In the genomic region with DNA sequence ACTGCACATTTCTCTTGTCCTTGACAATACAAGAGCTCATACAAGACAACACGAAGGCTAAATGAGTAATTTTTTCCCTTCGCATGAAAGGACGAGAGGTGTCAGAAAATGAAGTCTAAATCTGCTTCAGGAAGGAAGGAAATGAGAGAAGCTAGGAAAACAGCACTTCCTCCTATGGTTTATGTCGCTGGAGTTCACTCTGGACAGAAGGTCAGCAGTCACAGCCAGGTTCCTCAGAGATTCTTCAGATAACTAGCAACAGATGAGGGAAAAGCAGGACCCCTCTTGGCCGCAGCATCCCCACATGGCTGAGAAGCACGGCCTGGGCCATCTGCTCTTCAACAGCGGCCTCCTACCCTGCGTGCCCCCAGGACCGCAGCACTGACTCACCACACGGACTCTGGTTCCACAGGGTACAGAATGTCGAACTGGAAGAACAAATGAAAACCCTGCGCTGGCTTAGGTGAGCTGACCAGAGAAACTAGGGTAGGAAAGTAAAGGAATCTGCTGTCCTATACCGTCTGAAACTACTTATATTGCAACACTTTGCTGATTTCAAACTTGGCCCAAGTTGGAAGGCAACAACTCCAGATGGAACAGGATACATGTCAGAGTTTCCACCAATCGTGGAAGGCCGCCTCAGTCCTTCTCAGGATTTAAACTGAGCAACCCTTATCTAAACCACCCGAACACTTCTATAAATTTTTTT, we compare ENCODE assay signal across 8 cellular contexts. TPM values are rescaled to one million over a fixed set of nuclear protein-coding genes. Genes with fewer than 3 reads are reported as not detected.
A peak's percentile ranks its signal among the peaks of the same experiment; 100 is the strongest.
DNase-seq lines count a peak whose midpoint lies in the region; ATAC-seq and TF ChIP-seq lines count a peak whose summit lies in the region.

No MANE protein-coding gene starts in this region.

- no peak for ATAC-seq in CD4-positive, CD25-positive, alpha-beta regulatory T cell (ENCODE audit: low read depth in 2 of 2)
- ATAC-seq in PC-3 (no peak; the same call in 1 of the 2 replicates), T-cell (replicated peaks in 1 of 4) (no peak), HG02798 (IDR thresholded peaks at IDR 0.05; ENCODE audit: poor library complexity, unreplicated experiment) (no peak)

- no peaks in the 10 kb centered on the region for H3K27me3 ChIP-seq in CD4-positive, CD25-positive, alpha-beta regulatory T cell (ENCODE audit: control insufficient read depth, insufficient read depth, low read length)
- H3K27me3 ChIP-seq in PC-3 (ENCODE audit: low read length) (no peaks in the 10 kb centered on the region), parathyroid adenoma (ENCODE audit: control insufficient read depth, insufficient read depth, low read length) (no peaks in the 10 kb centered on the region), ascending aorta (no peaks in the 10 kb centered on the region)

- no peak overlapping the region for H3K4me3 Mint-ChIP-seq in CD4-positive, CD25-positive, alpha-beta regulatory T cell
- H3K4me3 Mint-ChIP-seq in T-cell, result no peak overlapping the region

- H3K79me2 ChIP-seq in PC-3 (ENCODE audit: low read length) (peaks cover 73% of the 10 kb centered on the region), parathyroid adenoma (peaks cover 75% of the 10 kb centered on the region)

- no peaks in the 10 kb centered on the region for H3K9me2 ChIP-seq in PC-3 (replicated peaks; ENCODE audit: low read length)

- H3K27me3 Mint-ChIP-seq in CD4-positive, CD25-positive, alpha-beta regulatory T cell, result no peaks in the 10 kb centered on the region
- H3K27me3 Mint-ChIP-seq in T-cell, result no peaks in the 10 kb centered on the region

- TF ChIP-seq CTCF in PC-3 (conservative IDR thresholded peaks at IDR 0.05; ENCODE audit: low read depth, low read length) (no peak), parathyroid adenoma (IDR thresholded peaks at IDR 0.05) (no peak), ascending aorta (IDR thresholded peaks at IDR 0.05) (no peak)

- H3K4me3 ChIP-seq in CD4-positive, CD25-positive, alpha-beta regulatory T cell (ENCODE audit: low read depth, low read length), result no peak overlapping the region
- H3K4me3 ChIP-seq in PC-3 (ENCODE audit: low read length) (no peak overlapping the region), parathyroid adenoma (ENCODE audit: low read depth, low read length) (no peak overlapping the region), ascending aorta (no peak overlapping the region)

- H3K4me1 ChIP-seq in CD4-positive, CD25-positive, alpha-beta regulatory T cell (ENCODE audit: control insufficient read depth, insufficient read depth, low read length, poor library complexity, severe bottlenecking), result no peaks in the 10 kb centered on the region
- H3K4me1 ChIP-seq in PC-3 (ENCODE audit: insufficient read depth, low read length) (peaks cover 16% of the 10 kb centered on the region), parathyroid adenoma (peaks cover 32% of the 10 kb centered on the region), ascending aorta (no peaks in the 10 kb centered on the region)

- H3K27ac Mint-ChIP-seq in CD4-positive, CD25-positive, alpha-beta regulatory T cell, result peak overlapping the region in 2 of 3 donors; percentile 20
- no peak overlapping the region for H3K27ac Mint-ChIP-seq in T-cell

- no peaks in the 10 kb centered on the region for H3K9me3 ChIP-seq in CD4-positive, CD25-positive, alpha-beta regulatory T cell (ENCODE audit: control insufficient read depth in 2 of 2, low read length in 2 of 2)
- no peaks in the 10 kb centered on the region for H3K9me3 ChIP-seq in PC-3 (ENCODE audit: low read length)
- H3K9me3 ChIP-seq in parathyroid adenoma (ENCODE audit: control insufficient read depth, low read length), result no peaks in the 10 kb centered on the region
- no peaks in the 10 kb centered on the region for H3K9me3 ChIP-seq in ascending aorta

- intact Hi-C loops in PC-3 (cut with micrococcal nuclease), result no loop called here
- intact Hi-C loops in ascending aorta (cut with DNase I), result no loop called here

- no peaks in the 10 kb centered on the region for H3K36me3 ChIP-seq in CD4-positive, CD25-positive, alpha-beta regulatory T cell (ENCODE audit: control insufficient read depth, insufficient read depth, low read length)
- no peaks in the 10 kb centered on the region for H3K36me3 ChIP-seq in PC-3 (ENCODE audit: low read depth, low read length)
- no peaks in the 10 kb centered on the region for H3K36me3 ChIP-seq in parathyroid adenoma (ENCODE audit: control insufficient read depth, insufficient read depth, low read length)
- H3K36me3 ChIP-seq in ascending aorta, result no peaks in the 10 kb centered on the region

- no peaks in the 10 kb centered on the region for H3K36me3 Mint-ChIP-seq in CD4-positive, CD25-positive, alpha-beta regulatory T cell
- peaks cover 6% of the 10 kb centered on the region for H3K36me3 Mint-ChIP-seq in T-cell

- H3K9me3 Mint-ChIP-seq in CD4-positive, CD25-positive, alpha-beta regulatory T cell, result no peaks in the 10 kb centered on the region
- no peaks in the 10 kb centered on the region for H3K9me3 Mint-ChIP-seq in T-cell

- POLR2A ChIA-PET in PC-3 (lab: Charles Lee; ENCODE audit: unreplicated experiment) (interaction anchor here (0.6 kb wide), 1 partner anchor 232 kb away, joined by 5 read pairs; no protein-coding TSS in a partner anchor), T-cell (lab: Charles Lee) (no interaction called here)

- H3K4me1 Mint-ChIP-seq in CD4-positive, CD25-positive, alpha-beta regulatory T cell, result peaks cover 0 to 20% (median 9%) of the 10 kb centered on the region in 4 donors
- peaks cover 2 to 13% (median 7%) of the 10 kb centered on the region in 3 donors for H3K4me1 Mint-ChIP-seq in T-cell

- no peak overlapping the region for H3K9ac ChIP-seq in PC-3 (ENCODE audit: low read length)
- no peak overlapping the region for H3K9ac ChIP-seq in parathyroid adenoma

- CTCF ChIA-PET in PC-3 (lab: Charles Lee), result interaction anchor here (0.6 kb wide), 1 partner anchor 25 kb away, joined by 3 read pairs; no protein-coding TSS in a partner anchor
- CTCF ChIA-PET in T-cell (lab: Charles Lee), result interaction anchor here (0.6 to 1.1 kb wide), 3 partner anchors 12 to 62 kb away, joined by 3 read pairs; no protein-coding TSS in a partner anchor

- no peaks in the 10 kb centered on the region for H4K20me1 ChIP-seq in PC-3 (ENCODE audit: low read length)

- H3K4me2 ChIP-seq in PC-3 (ENCODE audit: low read length), result peak overlapping the region; percentile 72; the same call in 1 of the 2 replicates
- H3K4me2 ChIP-seq in parathyroid adenoma (ENCODE audit: low read length), result peak overlapping the region; percentile 54

- H3F3A ChIP-seq in PC-3 (ENCODE audit: low read length, unreplicated experiment), result no peaks in the 10 kb centered on the region

- no peak for DNase-seq in CD4-positive, CD25-positive, alpha-beta regulatory T cell
- DNase-seq in PC-3, result no peak
- peak; percentile 60 for DNase-seq in fibroblast of peridontal ligament (ENCODE audit: extremely low read depth)
- no peak for DNase-seq in midbrain (lab: John Stamatoyannopoulos, UW)
- no peak for DNase-seq in T-cell
- DNase-seq in ascending aorta (ENCODE audit: low spot score in 2 of 2), result no peak

- H2AFZ ChIP-seq in PC-3 (ENCODE audit: low read length), result no peak overlapping the region
- H2AFZ ChIP-seq in parathyroid adenoma, result no peak overlapping the region

- H3K27ac ChIP-seq in CD4-positive, CD25-positive, alpha-beta regulatory T cell (ENCODE audit: insufficient read depth, low read length, poor library complexity, severe bottlenecking), result no peak overlapping the region
- H3K27ac ChIP-seq in PC-3 (ENCODE audit: low read length) (peak overlapping the region; percentile 60), parathyroid adenoma (peak overlapping the region; percentile 62), ascending aorta (peak overlapping the region in 1 of 2 donors; percentile 15)

- BruUV-seq in PC-3 (replicated peaks; lab: Mats Ljungman, UMichigan), result no TSS peak

RNA-seq across cellular contexts. Expression of a gene that starts 26.3 kb away (rescaled TPM):
- total RNA-seq in CD4-positive, CD25-positive, alpha-beta regulatory T cell, result 2.4 TPM
- under 1 TPM; 0.22 to 0.82 (median 0.61) TPM for polyA plus RNA-seq in CD4-positive, CD25-positive, alpha-beta regulatory T cell
- total RNA-seq in PC-3 (2014; rRNA removed) (6.2 and 8.1 TPM in 2 replicates), T-cell (1 to 10 TPM; 4.4 to 5.8 (median 4.6) TPM), ascending aorta (15.9 TPM)

Comparison
In these comparisons a context has a peak if more than half of its experiments do, and no peak if none do; other contexts are left out.
1. H3K27ac Mint-ChIP-seq: peak in CD4-positive, CD25-positive, alpha-beta regulatory T cell (2 of 3); none in T-cell (0 of 2).